In the genomic region with DNA sequence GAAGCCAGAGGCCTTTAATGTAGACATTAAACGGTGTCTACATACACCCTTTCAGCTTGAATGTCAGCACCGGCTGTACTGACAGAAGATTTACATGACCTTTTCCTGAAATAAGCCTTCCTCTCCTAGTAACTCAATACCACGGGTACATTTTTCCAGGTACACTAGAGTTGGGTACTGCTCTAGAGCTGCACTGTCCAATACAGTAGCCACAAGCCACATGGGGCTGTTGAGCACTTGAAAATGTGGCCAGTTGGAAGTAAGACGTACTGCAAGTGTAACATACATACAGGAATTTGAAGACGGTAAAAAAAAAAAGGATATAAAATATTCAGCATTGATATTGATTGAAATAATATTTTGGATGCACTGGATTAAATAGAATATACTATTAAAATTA, we compare ENCODE assay signal across 8 cellular contexts. TPM values are rescaled to one million over a fixed set of nuclear protein-coding genes. Genes with fewer than 3 reads are reported as not detected.
DNase-seq lines count a peak whose midpoint lies in the region; ATAC-seq and TF ChIP-seq lines count a peak whose summit lies in the region.
"Not testable (repeated sequence)": the region's sequence is repeated elsewhere in the genome, so short reads cannot be mapped to it uniquely, and the experiment has no call there.

No MANE protein-coding gene starts in this region.

- TF ChIP-seq POLR2A in right lobe of liver (IDR thresholded peaks at IDR 0.05): not testable (repeated sequence)

- 83% methylated on average over 5 of the region's 5 CpGs for WGBS in right lobe of liver (ENCODE audit: insufficient coverage, low coverage, low lambda C conversion rate, missing lambda C conversion rate)

- ATAC-seq in RWPE2 (ENCODE audit: low read depth); activated T-cell treated with anti-CD3 and anti-CD28 coated beads, Interleukin-2, amount 50 U/mL, for 72 hours (replicated peaks in 1 of 2); effector memory CD8-positive, alpha-beta T cell (replicated peaks); right lobe of liver: not testable (repeated sequence)

- TF ChIP-seq CTCF in 22Rv1 (IDR thresholded peaks at IDR 0.05); RWPE2 (IDR thresholded peaks at IDR 0.05; ENCODE audit: poor library complexity, severe bottlenecking); right lobe of liver (IDR thresholded peaks at IDR 0.05): not testable (repeated sequence)

- H3K4me1 ChIP-seq in RWPE2 (ENCODE audit: insufficient read depth, poor library complexity, severe bottlenecking) (peaks cover 21% of the 10 kb centered on the region), right lobe of liver (peaks cover 0 to 21% (median 9%) of the 10 kb centered on the region in 4 donors)

- not testable (repeated sequence) for H3K36me3 ChIP-seq in RWPE2 (ENCODE audit: low read depth); right lobe of liver

- peak overlapping the region; percentile 73 to 89 for H3K4me3 Mint-ChIP-seq in activated T-cell treated with anti-CD3 and anti-CD28 coated beads, Interleukin-2, amount 50 U/mL, for 72 hours
- H3K4me3 Mint-ChIP-seq in effector memory CD8-positive, alpha-beta T cell: peak overlapping the region; percentile 34 to 36

- H3K36me3 Mint-ChIP-seq in activated T-cell treated with anti-CD3 and anti-CD28 coated beads, Interleukin-2, amount 50 U/mL, for 72 hours (ENCODE audit: insufficient read depth in 2 of 2): not testable (repeated sequence)
- H3K36me3 Mint-ChIP-seq in effector memory CD8-positive, alpha-beta T cell (ENCODE audit: insufficient read depth): peaks cover 25% of the 10 kb centered on the region

- H3K9me3 Mint-ChIP-seq in activated T-cell treated with anti-CD3 and anti-CD28 coated beads, Interleukin-2, amount 50 U/mL, for 72 hours; effector memory CD8-positive, alpha-beta T cell: not testable (repeated sequence)

- H3K27me3 Mint-ChIP-seq in activated T-cell treated with anti-CD3 and anti-CD28 coated beads, Interleukin-2, amount 50 U/mL, for 72 hours (ENCODE audit: low read depth); effector memory CD8-positive, alpha-beta T cell: not testable (repeated sequence)

- peaks cover 66% of the 10 kb centered on the region for H3K4me1 Mint-ChIP-seq in activated T-cell treated with anti-CD3 and anti-CD28 coated beads, Interleukin-2, amount 50 U/mL, for 72 hours (ENCODE audit: low read depth)
- peaks cover 36 to 49% of the 10 kb centered on the region in 2 donors for H3K4me1 Mint-ChIP-seq in effector memory CD8-positive, alpha-beta T cell (ENCODE audit: low read depth in 2 of 2)

- DNase-seq in GF-D8 (lab: John Stamatoyannopoulos, UW): peak; percentile 51
- DNase-seq in M059J (ENCODE audit: low read depth): peak; percentile 45
- not testable (repeated sequence) for DNase-seq in RWPE2 (ENCODE audit: low spot score); activated T-cell treated with anti-CD3 and anti-CD28 coated beads, Interleukin-2, amount 50 U/mL, for 72 hours; effector memory CD8-positive, alpha-beta T cell; right lobe of liver
- peak; percentile 48 for DNase-seq in retina

- not testable (repeated sequence) for H3K27ac Mint-ChIP-seq in activated T-cell treated with anti-CD3 and anti-CD28 coated beads, Interleukin-2, amount 50 U/mL, for 72 hours
- peak overlapping the region; percentile 86 to 88 for H3K27ac Mint-ChIP-seq in effector memory CD8-positive, alpha-beta T cell

- not testable (repeated sequence) for H3K9me3 ChIP-seq in RWPE2 (ENCODE audit: severe bottlenecking); right lobe of liver

- intact Hi-C loops in right lobe of liver (cut with DNase I): not testable (repeated sequence)

- H3K27ac ChIP-seq in 22Rv1 (peak overlapping the region; percentile 73), RWPE2 (ENCODE audit: poor library complexity, severe bottlenecking) (peak overlapping the region; percentile 16), right lobe of liver (peak overlapping the region in 1 of 3 donors; percentile 31)

- H3K4me3 ChIP-seq in RWPE2 (ENCODE audit: severe bottlenecking) (peak overlapping the region; percentile 31), right lobe of liver (peak overlapping the region in 2 of 3 donors; percentile 42 to 49)

- not testable (repeated sequence) for H3K27me3 ChIP-seq in RWPE2 (ENCODE audit: insufficient read depth, poor library complexity, severe bottlenecking); right lobe of liver

RNA-seq across cellular contexts. Expression of gene LRRC37A3, which starts 45.9 kb away (rescaled TPM):
- 7.1 and 12.7 TPM in 2 replicates for total RNA-seq in M059J (2014; rRNA removed; shearing (Covaris generic))
- total RNA-seq in activated T-cell treated with anti-CD3 and anti-CD28 coated beads, Interleukin-2, amount 50 U/mL, for 72 hours: 10 to 100 TPM in 1 of 2 donors, 1 to 10 TPM in 1; 5.5 to 22.0 TPM
- 1 to 10 TPM; 2.0 to 4.2 (median 3.5) TPM for total RNA-seq in right lobe of liver
